ENCODE assay signal across 13 cellular contexts in genomic region chr15:70672081-70672480, GRCh38.
DNase-seq lines count a peak whose midpoint lies in the region; ATAC-seq, FAIRE-seq and TF ChIP-seq lines count a peak whose summit lies in the region.
"Had no signal": no experiment of that assay in that cellular context is flagged by ENCODE, and none has a peak within 500 bp of the region (broad histone marks: within the 10 kb centered on the region; RNA-seq: fewer than 3 reads in every experiment).

No MANE protein-coding gene starts in this region.

- FAIRE-seq in GM12878 (lab: Jason Lieb, UNC) = peak; percentile 70
- FAIRE-seq: H54 had no signal

- ATAC-seq in GM18868 (IDR thresholded peaks at IDR 0.05; ENCODE audit: unreplicated experiment) = peak; percentile 52
- ATAC-seq in GM12878 = peak; percentile 73
- ATAC-seq in GM18858 (IDR thresholded peaks at IDR 0.05; ENCODE audit: unreplicated experiment) = no peak
- ATAC-seq: PC-3 had no signal

- H3K9me3 ChIP-seq in BLaER1 treated with 17β-estradiol and CSF1 and Interleukin-3, amounts not matched to agents 10 nM and 100 nM (replicated peaks in 1 of 11) = no peaks in the 10 kb centered on the region
- H3K9me3 ChIP-seq in Loucy (ENCODE audit: insufficient read depth, low read depth, low read length) (no peaks in the 10 kb centered on the region), GM12878 (replicated peaks; ENCODE audit: control insufficient read depth, insufficient read depth, low read length) (no peaks in the 10 kb centered on the region), colonic mucosa (no peaks in the 10 kb centered on the region)

- no peaks in the 10 kb centered on the region; a peak in 1 of 22 replicates for H4K20me1 ChIP-seq in BLaER1 treated with 17β-estradiol and CSF1 and Interleukin-3, amounts not matched to agents 10 nM and 100 nM
- H4K20me1 ChIP-seq in Loucy (ENCODE audit: insufficient read depth, low read length, poor library complexity, severe bottlenecking) (no peaks in the 10 kb centered on the region), GM12878 (ENCODE audit: control insufficient read depth, insufficient read depth) (no peaks in the 10 kb centered on the region)

- no peak for TF ChIP-seq POLR2A in GM12878 (IDR thresholded peaks at IDR 0.05; ENCODE audit: low read depth, low read length)

- no peak for TF ChIP-seq EP300 in GM12878 (IDR thresholded peaks at IDR 0.05; ENCODE audit: borderline replicate concordance in 1 of 2, control insufficient read depth in 1 of 2, low read depth in 2 of 2, low read length in 2 of 2)

- H3K4me1 ChIP-seq in BLaER1 treated with 17β-estradiol and CSF1 and Interleukin-3, amounts not matched to agents 10 nM and 100 nM = peaks cover 13 to 19% (median 14%) of the 10 kb centered on the region in 10 experiments
- peaks cover 16% of the 10 kb centered on the region for H3K4me1 ChIP-seq in Loucy (ENCODE audit: insufficient read depth, low read length, poor library complexity, severe bottlenecking)
- H3K4me1 ChIP-seq in GM12878 (ENCODE audit: control insufficient read depth, insufficient read depth, low read length) = peaks cover 31% of the 10 kb centered on the region
- no peaks in the 10 kb centered on the region for H3K4me1 ChIP-seq in colonic mucosa

- H2AFZ ChIP-seq in Loucy (ENCODE audit: low read length) (no peak overlapping the region), GM12878 (ENCODE audit: control insufficient read depth, low read depth, low read length) (no peak overlapping the region)

- no peak overlapping the region for H3K9ac ChIP-seq in BLaER1 treated with 17β-estradiol and CSF1 and Interleukin-3, amounts not matched to agents 10 nM and 100 nM
- H3K9ac ChIP-seq in Loucy (ENCODE audit: low read depth, low read length, poor library complexity, severe bottlenecking) (no peak overlapping the region), GM12878 (ENCODE audit: control insufficient read depth, insufficient read depth, low read length) (no peak overlapping the region), colonic mucosa (ENCODE audit: low read depth in 2 of 2, low read length in 2 of 2) (no peak overlapping the region)

- peak overlapping the region; percentile 35 to 65 (median 47); a peak in 21 of 22 replicates for H3K4me2 ChIP-seq in BLaER1 treated with 17β-estradiol and CSF1 and Interleukin-3, amounts not matched to agents 10 nM and 100 nM
- H3K4me2 ChIP-seq in Loucy (ENCODE audit: low read depth, low read length, poor library complexity, severe bottlenecking) (peak overlapping the region; percentile 53), GM12878 (ENCODE audit: control insufficient read depth, insufficient read depth) (peak overlapping the region; percentile 15; the same call in 1 of the 2 replicates)

- CTCF ChIA-PET in GM12878 (lab: Yijun Ruan, JAX) = interaction anchor here (1.0 to 1.3 kb wide), 3 partner anchors 8 to 92 kb away, joined by 3 to 5 read pairs (median 3); no protein-coding TSS in a partner anchor

- TF ChIP-seq CTCF in Loucy (conservative IDR thresholded peaks at IDR 0.05; ENCODE audit: low read length) (no peak), GM12878 (IDR thresholded peaks at IDR 0.05 in 2 of 3, conservative IDR thresholded peaks at IDR 0.05 in 1 of 3; ENCODE audit: control insufficient read depth in 2 of 3, extremely low read depth in 1 of 3, insufficient read depth in 1 of 3, low read depth in 3 of 3, low read length in 3 of 3) (no peak), colonic mucosa (IDR thresholded peaks at IDR 0.05) (no peak)

- H3K27me3 ChIP-seq in BLaER1 treated with 17β-estradiol and CSF1 and Interleukin-3, amounts not matched to agents 10 nM and 100 nM = no peaks in the 10 kb centered on the region
- H3K27me3 ChIP-seq in Loucy (ENCODE audit: insufficient read depth, low read length, poor library complexity, severe bottlenecking) (no peaks in the 10 kb centered on the region), GM12878 (replicated peaks in 1 of 2; ENCODE audit: control insufficient read depth in 2 of 2, insufficient read depth in 2 of 2, low read length in 1 of 2) (no peaks in the 10 kb centered on the region), colonic mucosa (no peaks in the 10 kb centered on the region)

- BruUV-seq in GM12878 (replicated peaks; lab: Mats Ljungman, UMichigan) = no TSS peak

- intact Hi-C loops in GM12878 (cut with micrococcal nuclease; ENCODE audit: unreplicated experiment) = loop anchor here (10.0 kb wide), 1 partner anchor 53 kb away; no protein-coding TSS in a partner anchor
- intact Hi-C loops in colonic mucosa (cut with DNase I) = no loop called here

- TF ChIP-seq RAD21 in GM12878 (IDR thresholded peaks at IDR 0.05; ENCODE audit: insufficient read depth, low read depth, low read length) = no peak

- SMC1A ChIA-PET in GM12878 (lab: Charles Lee; ENCODE audit: uncharacterized antibody, unreplicated experiment) = interaction anchor here (1.1 to 1.3 kb wide), 2 partner anchors 51 to 52 kb away, joined by 3 to 4 read pairs; no protein-coding TSS in a partner anchor

- no peak overlapping the region for H3K27ac ChIP-seq in BLaER1 treated with 17β-estradiol and CSF1 and Interleukin-3, amounts not matched to agents 10 nM and 100 nM
- no peak overlapping the region for H3K27ac ChIP-seq in GM12878 (ENCODE audit: control insufficient read depth, insufficient read depth)
- no peak overlapping the region for H3K27ac ChIP-seq in colonic mucosa

- RAD21 ChIA-PET in GM12878 (lab: Charles Lee; ENCODE audit: unreplicated experiment) = interaction anchor here (0.6 kb wide), 1 partner anchor 115 kb away, joined by 3 read pairs; no protein-coding TSS in a partner anchor

- DNase-seq in GM12878 (ENCODE audit: low read depth, low spot score) = peak; percentile 51
- DNase-seq in AG08395 (ENCODE audit: low spot score) = no peak
- no peak for DNase-seq in colonic mucosa
- DNase-seq in inferior parietal cortex (ENCODE audit: extremely low spot score) = no peak
- DNase-seq: activated T-cell treated with anti-CD3 and anti-CD28 coated beads, Interleukin-2, amount 50 U/mL, for 24 hours; DMS53; erythroblast; PC-3 had no signal

- no peak overlapping the region for H3K4me3 ChIP-seq in BLaER1 treated with 17β-estradiol and CSF1 and Interleukin-3, amounts not matched to agents 10 nM and 100 nM
- H3K4me3 ChIP-seq in Loucy (ENCODE audit: low read length, poor library complexity, severe bottlenecking) = peak overlapping the region; percentile 23
- H3K4me3 ChIP-seq in GM12878 = no peak overlapping the region
- H3K4me3 ChIP-seq in colonic mucosa = no peak overlapping the region

- no peaks in the 10 kb centered on the region for H3K9me2 ChIP-seq in Loucy (replicated peaks; ENCODE audit: low read depth, low read length)

- in situ Hi-C loops in GM12878 (cut with MboI) = no loop called here

- H3K79me2 ChIP-seq in Loucy (ENCODE audit: insufficient read depth, low read length) (no peaks in the 10 kb centered on the region), GM12878 (ENCODE audit: control insufficient read depth, insufficient read depth, low read length) (no peaks in the 10 kb centered on the region)

- peaks cover 5% of the 10 kb centered on the region for H3F3A ChIP-seq in Loucy (ENCODE audit: low read depth)

- H3K36me3 ChIP-seq in BLaER1 treated with 17β-estradiol and CSF1 and Interleukin-3, amounts not matched to agents 10 nM and 100 nM = no peaks in the 10 kb centered on the region
- H3K36me3 ChIP-seq in Loucy (ENCODE audit: insufficient read depth, low read length) (no peaks in the 10 kb centered on the region), GM12878 (ENCODE audit: control insufficient read depth in 2 of 2, insufficient read depth in 2 of 2, low read length in 1 of 2) (no peaks in the 10 kb centered on the region), colonic mucosa (no peaks in the 10 kb centered on the region)

- POLR2A ChIA-PET in GM12878 (lab: Charles Lee) = no interaction called here

TF ChIP-seq in GM12878, 131 proteins besides CTCF, POLR2A, EP300 and RAD21 (continues in another document):
- peak; percentile 39; the same call in 1 of the 2 replicates for TF ChIP-seq PKNOX1 (IDR thresholded peaks at IDR 0.05)
- TF ChIP-seq BCLAF1 (IDR thresholded peaks at IDR 0.05) = no peak
